14 cellular contexts compared by ENCODE assay signal in the genomic region with DNA sequence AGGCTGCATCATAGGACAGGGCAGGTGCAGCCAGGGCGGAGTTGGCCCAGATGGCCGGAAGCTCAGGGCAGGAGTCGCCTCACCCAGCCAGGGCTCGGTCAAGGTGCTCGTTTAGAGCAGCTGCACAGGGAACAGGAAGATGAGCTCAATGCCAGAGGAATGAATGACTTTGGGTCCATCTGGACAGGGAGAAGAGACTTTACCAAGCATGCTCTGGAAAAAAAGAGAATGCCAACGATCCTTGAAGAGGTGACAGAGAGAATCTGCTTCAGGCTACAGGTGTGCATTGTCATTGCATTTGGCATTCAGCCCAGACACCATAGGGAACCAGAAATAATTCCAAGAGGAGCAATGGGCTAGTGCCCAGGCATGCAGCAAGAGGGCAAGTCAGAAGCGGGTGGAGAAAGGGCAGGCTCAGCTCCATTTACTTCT. TPM values are rescaled to one million over a fixed set of nuclear protein-coding genes. Genes with fewer than 3 reads are reported as not detected.
DNase-seq lines count a peak whose midpoint lies in the region; ATAC-seq and TF ChIP-seq lines count a peak whose summit lies in the region.
"Had no signal": no experiment of that assay in that cellular context is flagged by ENCODE, and none has a peak within 500 bp of the region (broad histone marks: within the 10 kb centered on the region; RNA-seq: fewer than 3 reads in every experiment).

No MANE protein-coding gene starts in this region.

- H3K4me3 ChIP-seq in right lobe of liver = peak overlapping the region in 1 of 3 donors; percentile 1
- H3K4me3 ChIP-seq in testis = no peak overlapping the region
- no peak overlapping the region for H3K4me3 ChIP-seq in hepatocyte
- H3K4me3 ChIP-seq: skin epidermis had no signal

- no peak for TF ChIP-seq POLR2A in right lobe of liver (IDR thresholded peaks at IDR 0.05)
- no peak for TF ChIP-seq POLR2A in testis (IDR thresholded peaks at IDR 0.05)

- H3K36me3 ChIP-seq in right lobe of liver (no peaks in the 10 kb centered on the region), testis (ENCODE audit: low read depth, missing control alignments) (no peaks in the 10 kb centered on the region), hepatocyte (replicated peaks; ENCODE audit: insufficient read depth, low read depth) (no peaks in the 10 kb centered on the region)

- intact Hi-C loops in right lobe of liver (cut with DNase I) = loop anchor here (10.0 kb wide), 3 partner anchors 55 to 145 kb away; partner anchors contain the start of gene CFAP97D1 (in 1 of the 2)
- intact Hi-C loops in testis (cut with DNase I; ENCODE audit: low total_unique reads) = no loop called here

- H3K27ac ChIP-seq in right lobe of liver (peak overlapping the region in 1 of 3 donors; percentile 53), testis (no peak overlapping the region), hepatocyte (no peak overlapping the region)
- H3K27ac ChIP-seq: skin epidermis had no signal

- DNase-seq in DMS153 treated with DMSO at 0.1 percent for 48 hours (lab: John Stamatoyannopoulos, UW; ENCODE audit: unreplicated experiment) (peak; percentile 97), NCI-H1930 (lab: John Stamatoyannopoulos, UW) (peak; percentile 73 to 82), SHP77 (lab: John Stamatoyannopoulos, UW) (peak; percentile 95 to 96), right lobe of liver (peak; percentile 77 to 86 (median 83)), testis (no peak), DMS114 treated with DMSO at 0.1 percent for 48 hours (lab: John Stamatoyannopoulos, UW; ENCODE audit: unreplicated experiment) (no peak), hepatocyte (ENCODE audit: low spot score) (no peak)
- DNase-seq: activated naive CD4-positive, alpha-beta T cell treated with anti-CD3 and anti-CD28 coated beads for 36 hours; CD4-positive, CD25-positive, alpha-beta regulatory T cell; endodermal cell; islet precursor cell had no signal

- ATAC-seq in right lobe of liver (peak; percentile 96 to 97 (median 96)), GM19395 (IDR thresholded peaks at IDR 0.05; ENCODE audit: unreplicated experiment) (no peak)

- H3K9me3 ChIP-seq in right lobe of liver (no peaks in the 10 kb centered on the region), testis (no peaks in the 10 kb centered on the region), hepatocyte (ENCODE audit: low read depth) (no peaks in the 10 kb centered on the region)

- no peaks in the 10 kb centered on the region for H3K9me2 ChIP-seq in hepatocyte (replicated peaks; ENCODE audit: insufficient read depth)

- no peaks in the 10 kb centered on the region for H3K27me3 ChIP-seq in right lobe of liver
- no peaks in the 10 kb centered on the region for H3K27me3 ChIP-seq in testis
- H3K27me3 ChIP-seq in hepatocyte = no peaks in the 10 kb centered on the region

- no peak overlapping the region for H2AFZ ChIP-seq in hepatocyte

- peaks cover 0 to 13% (median 0%) of the 10 kb centered on the region in 4 donors for H3K4me1 ChIP-seq in right lobe of liver
- H3K4me1 ChIP-seq in testis = peaks cover 17% of the 10 kb centered on the region
- no peaks in the 10 kb centered on the region for H3K4me1 ChIP-seq in hepatocyte (ENCODE audit: insufficient read depth)

- no peak for TF ChIP-seq CTCF in right lobe of liver (IDR thresholded peaks at IDR 0.05)
- TF ChIP-seq CTCF in testis (IDR thresholded peaks at IDR 0.05) = no peak
- no peak for TF ChIP-seq CTCF in hepatocyte (IDR thresholded peaks at IDR 0.05; ENCODE audit: poor library complexity)

- H4K20me1 ChIP-seq in hepatocyte (ENCODE audit: insufficient read depth, poor library complexity, severe bottlenecking) = no peaks in the 10 kb centered on the region

- H3K4me2 ChIP-seq in hepatocyte = no peak overlapping the region

- 21% methylated on average over 7 of the region's 7 CpGs for WGBS in right lobe of liver (ENCODE audit: insufficient coverage, low coverage, low lambda C conversion rate, missing lambda C conversion rate)
- WGBS in testis, 2 donors = 32 to 42% methylated on average over 7 of the region's 7 CpGs
- 69% methylated on average over 7 of the region's 7 CpGs for WGBS in hepatocyte (ENCODE audit: low lambda C conversion rate, missing lambda C conversion rate)

- no peaks in the 10 kb centered on the region for H3K79me2 ChIP-seq in hepatocyte

RNA-seq across cellular contexts. Expression of gene MPP3, which starts 6.7 kb away (rescaled TPM):
- total RNA-seq in right lobe of liver = 1 to 10 TPM; 1.3 to 2.5 (median 1.8) TPM
- 10 to 100 TPM; 16.7 to 18.2 TPM for total RNA-seq in testis
- 5.9 TPM for polyA plus RNA-seq in testis (ENCODE audit: insufficient read depth, low read depth, low replicate concordance)
- 2.1 and 3.2 TPM in 2 replicates for total RNA-seq in hepatocyte
- polyA plus RNA-seq in hepatocyte = 5.1 and 10.9 TPM in 2 replicates
- total RNA-seq: CD4-positive, CD25-positive, alpha-beta regulatory T cell had no signal
- polyA plus RNA-seq: CD4-positive, CD25-positive, alpha-beta regulatory T cell had no signal

RNA-seq across cellular contexts. Expression of gene CD300LG, which starts 7.3 kb away (rescaled TPM):
- under 1 TPM in 5 of 6 experiments, not detected in 1; 0.12 to 0.73 (median 0.55) TPM for total RNA-seq in right lobe of liver
- total RNA-seq in testis = 10 to 100 TPM; 48.4 to 53.9 TPM
- polyA plus RNA-seq in testis (ENCODE audit: insufficient read depth, low read depth, low replicate concordance) = 49.2 TPM
- not detected in 2 replicates for total RNA-seq in hepatocyte
- polyA plus RNA-seq in hepatocyte = not detected in 2 replicates
- total RNA-seq: activated naive CD4-positive, alpha-beta T cell treated with anti-CD3 and anti-CD28 coated beads for 36 hours; CD4-positive, CD25-positive, alpha-beta regulatory T cell; endodermal cell; LHCN-M2 had no signal
- polyA plus RNA-seq: CD4-positive, CD25-positive, alpha-beta regulatory T cell had no signal

RNA-seq across cellular contexts. Expression of gene CFAP97D1, which starts 59.5 kb away (rescaled TPM):
- not detected for total RNA-seq in right lobe of liver
- 10 to 100 TPM in 1 of 2 donors, 1 to 10 TPM in 1; 6.3 to 20.0 TPM for total RNA-seq in testis
- 32.4 TPM for polyA plus RNA-seq in testis (ENCODE audit: insufficient read depth, low read depth, low replicate concordance)
- 0.10 TPM in 1 of 2 replicates, not detected in the other for total RNA-seq in hepatocyte
- not detected in 2 replicates for polyA plus RNA-seq in hepatocyte
- total RNA-seq: activated naive CD4-positive, alpha-beta T cell treated with anti-CD3 and anti-CD28 coated beads for 36 hours; CD4-positive, CD25-positive, alpha-beta regulatory T cell; endodermal cell had no signal
- polyA plus RNA-seq: CD4-positive, CD25-positive, alpha-beta regulatory T cell had no signal

Comparison
In these comparisons a context has a peak if more than half of its experiments do, and no peak if none do; other contexts are left out.
1. DNase-seq: peak in DMS153 treated with DMSO at 0.1 percent for 48 hours (single experiment), NCI-H1930 (2 of 2), SHP77 (2 of 2) and right lobe of liver (3 of 3); none in testis (single experiment), DMS114 treated with DMSO at 0.1 percent for 48 hours (single experiment) and hepatocyte (single experiment).
2. RNA of gene CD300LG, which starts 7.3 kb away (total RNA-seq): 48.4 to 53.9 TPM in testis; 0.12 to 0.73 TPM in right lobe of liver and not detected in hepatocyte; every median in the first group is over 10 times any median in the second.